In the genomic region with DNA sequence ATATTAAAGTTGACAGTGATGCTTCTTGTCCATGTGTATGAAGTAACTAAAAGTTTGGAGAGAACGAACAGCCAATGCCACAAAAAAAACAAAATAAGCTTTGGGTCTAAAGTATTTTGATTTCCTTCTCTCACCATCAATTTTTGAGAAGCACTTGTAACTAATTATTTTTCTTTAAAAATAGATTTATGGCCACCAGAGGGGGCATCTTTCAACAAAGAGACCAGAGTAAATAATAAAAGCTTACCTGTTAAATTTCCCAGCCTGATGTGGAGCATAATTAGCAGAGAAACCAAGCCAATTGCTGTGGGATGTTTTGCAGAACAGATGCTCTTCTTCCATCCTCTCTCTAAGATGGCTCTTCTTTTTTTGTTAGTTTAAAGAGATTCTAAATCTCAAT, we compare ENCODE assay signal across 16 cellular contexts. TPM values are rescaled to one million over a fixed set of nuclear protein-coding genes. Genes with fewer than 3 reads are reported as not detected.
DNase-seq lines count a peak whose midpoint lies in the region; ATAC-seq and TF ChIP-seq lines count a peak whose summit lies in the region.
"Had no signal": no experiment of that assay in that cellular context is flagged by ENCODE, and none has a peak within 500 bp of the region (broad histone marks: within the 10 kb centered on the region; RNA-seq: fewer than 3 reads in every experiment).

No MANE protein-coding gene starts in this region.

- H3K27me3 Mint-ChIP-seq in brain (peaks cover 5% of the 10 kb centered on the region), progenitor cell of endocrine pancreas (no peaks in the 10 kb centered on the region)

- TF ChIP-seq CTCF in brain (conservative IDR thresholded peaks at IDR 0.05) (peak; percentile 38 to 60), progenitor cell of endocrine pancreas (IDR thresholded peaks at IDR 0.05; ENCODE audit: unreplicated experiment) (peak; percentile 40)

- ATAC-seq in GM18867 (IDR thresholded peaks at IDR 0.05; ENCODE audit: unreplicated experiment) = no peak
- ATAC-seq: heart left ventricle had no signal

- DNase-seq in NCI-H1694 treated with DMSO at 0.1 percent for 48 hours (lab: John Stamatoyannopoulos, UW) = peak; percentile 4
- DNase-seq in NCI-H1694 (lab: John Stamatoyannopoulos, UW) = no peak
- DNase-seq in NCI-H1105 treated with DMSO at 0.1 percent for 48 hours (lab: John Stamatoyannopoulos, UW) = peak; percentile 51
- no peak for DNase-seq in progenitor cell of endocrine pancreas (ENCODE audit: low spot score, unreplicated experiment)
- no peak for DNase-seq in ureter (ENCODE audit: low spot score)
- no peak for DNase-seq in activated CD4-positive, alpha-beta T cell treated with anti-CD3 and anti-CD28 coated beads for 1 hour
- DNase-seq: ACHN; amygdala; heart left ventricle; NCI-H1048; Peyer's patch; stimulated activated CD4-positive, alpha-beta T cell treated with anti-CD3 and anti-CD28 coated beads, Interleukin-4, amount 100 ng/mL, for 1 hour had no signal

- peaks cover 10% of the 10 kb centered on the region for H3K4me1 Mint-ChIP-seq in brain
- peaks cover 2% of the 10 kb centered on the region for H3K4me1 Mint-ChIP-seq in progenitor cell of endocrine pancreas (ENCODE audit: low read depth)

- H3K4me3 Mint-ChIP-seq in brain (no peak overlapping the region), progenitor cell of endocrine pancreas (ENCODE audit: low read depth) (no peak overlapping the region)

- H3K9me3 Mint-ChIP-seq in brain = peaks cover 0 to 9% (median 5%) of the 10 kb centered on the region in 5 experiments
- peaks cover 11% of the 10 kb centered on the region for H3K9me3 Mint-ChIP-seq in progenitor cell of endocrine pancreas (ENCODE audit: low read depth)

- no peak overlapping the region for H3K27ac Mint-ChIP-seq in brain
- no peak overlapping the region for H3K27ac Mint-ChIP-seq in progenitor cell of endocrine pancreas

- H3K36me3 Mint-ChIP-seq in brain (no peaks in the 10 kb centered on the region), progenitor cell of endocrine pancreas (ENCODE audit: insufficient read depth) (no peaks in the 10 kb centered on the region)

RNA-seq across cellular contexts. Expression of a gene that starts 29.0 kb away (rescaled TPM):
- polyA plus RNA-seq in brain (ENCODE audit: insufficient read depth, low read depth, low replicate concordance) = not detected
- total RNA-seq in progenitor cell of endocrine pancreas (0.71 and 1.6 TPM in 2 replicates), ureter (not detected)
- total RNA-seq: heart left ventricle, lower leg skin, Peyer's patch, subcutaneous adipose tissue had no signal
- polyA plus RNA-seq: heart left ventricle had no signal

Comparison
In these comparisons a context has a peak if more than half of its experiments do, and no peak if none do; other contexts are left out.
1. DNase-seq: peak in NCI-H1694 treated with DMSO at 0.1 percent for 48 hours (single experiment) and NCI-H1105 treated with DMSO at 0.1 percent for 48 hours (single experiment); none in NCI-H1694 (single experiment), progenitor cell of endocrine pancreas (single experiment), ureter (single experiment) and activated CD4-positive, alpha-beta T cell treated with anti-CD3 and anti-CD28 coated beads for 1 hour (single experiment).